Comparison of ENCODE assay signal across 19 cellular contexts in the genomic region with DNA sequence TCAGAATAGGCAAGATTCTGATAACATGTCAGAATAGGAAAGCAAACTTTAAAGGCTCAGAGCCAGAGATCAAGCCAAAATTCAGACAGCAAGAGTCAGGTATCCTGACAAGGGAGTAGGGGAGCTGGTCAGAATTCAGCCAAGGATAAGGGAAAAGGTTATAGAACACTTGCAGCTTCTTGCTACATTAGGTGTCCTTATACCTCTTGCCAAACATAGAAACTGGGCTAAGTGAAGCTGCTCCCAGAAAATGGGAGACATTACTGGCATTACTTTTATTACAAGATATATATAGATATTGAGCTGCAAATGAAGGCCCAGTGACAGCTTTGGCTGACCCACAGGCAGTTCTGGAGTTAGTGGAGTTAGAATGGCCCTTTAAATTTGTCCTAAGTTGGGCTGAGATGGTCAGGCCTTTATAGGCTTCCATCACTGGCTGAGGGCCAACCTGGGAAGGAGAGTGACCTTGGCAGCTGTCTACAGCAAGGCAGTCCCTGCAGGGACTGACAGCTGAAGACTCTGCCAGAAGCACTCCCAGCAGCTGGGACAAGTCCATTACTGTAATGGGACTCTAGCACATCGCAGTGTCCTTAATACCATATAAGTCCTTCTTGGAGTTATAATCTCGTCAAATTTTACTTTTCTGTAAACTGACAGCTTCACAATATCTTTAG.
DNase-seq lines count a peak whose midpoint lies in the region; ATAC-seq, FAIRE-seq and TF ChIP-seq lines count a peak whose summit lies in the region.
"Had no signal": no experiment of that assay in that cellular context is flagged by ENCODE, and none has a peak within 500 bp of the region (broad histone marks: within the 10 kb centered on the region; RNA-seq: fewer than 3 reads in every experiment).

No MANE protein-coding gene starts in this region.

- intact Hi-C loops in kidney (cut with DNase I) = no loop called here

- H3K4me3 ChIP-seq in LNCaP clone FGC (ENCODE audit: low read depth, low read length) (no peak overlapping the region), kidney (ENCODE audit: low read length in 2 of 2) (no peak overlapping the region), skeletal muscle cell (ENCODE audit: low read depth, low read length) (no peak overlapping the region)
- H3K4me3 ChIP-seq: dorsolateral prefrontal cortex, esophagus muscularis mucosa, Peyer's patch, suprapubic skin had no signal

- H3K9me3 ChIP-seq in kidney (ENCODE audit: control insufficient read depth in 1 of 2, low read length in 2 of 2) = no peaks in the 10 kb centered on the region
- H3K9me3 ChIP-seq: esophagus muscularis mucosa, Peyer's patch, suprapubic skin had no signal

- TF ChIP-seq CTCF in LNCaP clone FGC (IDR thresholded peaks at IDR 0.05; ENCODE audit: control insufficient read depth, extremely low read depth, insufficient read depth) (no peak), kidney (IDR thresholded peaks at IDR 0.05; ENCODE audit: borderline replicate concordance, extremely low read depth, insufficient read depth) (no peak)

- no peak overlapping the region for H3K9ac ChIP-seq in kidney (ENCODE audit: low read length in 2 of 2)

- DNase-seq in LNCaP clone FGC (ENCODE audit: low read depth) (peak; percentile 87), SHP77 treated with DMSO at 0.1 percent for 48 hours (lab: John Stamatoyannopoulos, UW) (peak; percentile 36), kidney (peak; percentile 86), skeletal muscle cell (ENCODE audit: low read depth) (peak; percentile 21), hepatic stellate cell (ENCODE audit: low spot score) (no peak)
- DNase-seq: activated CD4-positive, alpha-beta T cell treated with anti-CD3 and anti-CD28 coated beads for 1 hour; activated CD8-positive, alpha-beta memory T cell treated with anti-CD3 and anti-CD28 coated beads, Interleukin-2, amount 50 U/mL, for 48 hours; activated naive CD4-positive, alpha-beta T cell treated with anti-CD3 and anti-CD28 coated beads, Interleukin-2, amount 10 ng/mL, durations not matched to agents 7 days and 5 days; dorsolateral prefrontal cortex; naive thymus-derived CD8-positive, alpha-beta T cell; NCI-H1092 treated with DMSO at 0.1 percent for 48 hours; NCI-H226; Peyer's patch; stimulated activated CD4-positive, alpha-beta T cell treated with anti-CD3 and anti-CD28 coated beads, Interleukin-2, amount 100 ng/mL, for 48 hours had no signal

- H3K36me3 ChIP-seq in kidney (ENCODE audit: control insufficient read depth in 1 of 2, insufficient read depth in 2 of 2, low read length in 2 of 2) = no peaks in the 10 kb centered on the region
- H3K36me3 ChIP-seq: esophagus muscularis mucosa, Peyer's patch, suprapubic skin had no signal

- peak overlapping the region in 1 of 2 donors; percentile 38 for H3K27ac ChIP-seq in kidney (ENCODE audit: low read depth in 2 of 2, low read length in 2 of 2)
- H3K27ac ChIP-seq: dorsolateral prefrontal cortex, esophagus muscularis mucosa, Peyer's patch, suprapubic skin had no signal

- peaks cover 6 to 11% of the 10 kb centered on the region in 2 donors for H3K4me1 ChIP-seq in kidney (ENCODE audit: control insufficient read depth in 1 of 2, insufficient read depth in 1 of 2, low read depth in 1 of 2, low read length in 2 of 2)
- H3K4me1 ChIP-seq: Peyer's patch, suprapubic skin had no signal

- FAIRE-seq in kidney (lab: Jason Lieb, UNC) = no peak

- ATAC-seq in GM19455 (IDR thresholded peaks at IDR 0.05; ENCODE audit: unreplicated experiment) (no peak), GM21423 (IDR thresholded peaks at IDR 0.05; ENCODE audit: unreplicated experiment) (no peak), HG02981 (IDR thresholded peaks at IDR 0.05; ENCODE audit: unreplicated experiment) (no peak)
- ATAC-seq: naive thymus-derived CD8-positive, alpha-beta T cell had no signal
